8 cellular contexts compared by ENCODE assay signal in genomic region chr16:30775381-30776099, GRCh38. TPM values are rescaled to one million over a fixed set of nuclear protein-coding genes. Genes with fewer than 3 reads are reported as not detected.
DNase-seq lines count a peak whose midpoint lies in the region; ATAC-seq and TF ChIP-seq lines count a peak whose summit lies in the region.

No MANE protein-coding gene starts in this region.

- peak overlapping the region; percentile 94 to 97 (median 95) for H3K27ac Mint-ChIP-seq in nephron

- H3K27me3 Mint-ChIP-seq in nephron (ENCODE audit: low read depth): no peaks in the 10 kb centered on the region

- H3K27ac ChIP-seq in ACC112 (ENCODE audit: low read depth, low read length): peak overlapping the region; percentile 87
- peak overlapping the region; percentile 97 for H3K27ac ChIP-seq in HL-60 (replicated peaks)
- H3K27ac ChIP-seq in Peyer's patch: peak overlapping the region; percentile 67 to 87 (median 74)

- H3K4me3 ChIP-seq in ACC112 (ENCODE audit: low read depth, low read length) (peak overlapping the region; percentile 96), HL-60 (replicated peaks; ENCODE audit: insufficient read depth, low read length) (peak overlapping the region; percentile 51), Peyer's patch (peak overlapping the region; percentile 64 to 92 (median 70)), fibroblast of villous mesenchyme (ENCODE audit: low read depth, low read length) (peak overlapping the region; percentile 75)

- peaks cover 27% of the 10 kb centered on the region for H3K4me1 Mint-ChIP-seq in nephron

- H3K36me3 ChIP-seq in ACC112 (ENCODE audit: insufficient read depth, low read length) (no peaks in the 10 kb centered on the region; the same call in 1 of the 2 replicates), Peyer's patch (peaks cover 0 to 42% (median 0%) of the 10 kb centered on the region in 3 donors)

- peaks cover 30% of the 10 kb centered on the region for H3K36me3 Mint-ChIP-seq in nephron (ENCODE audit: low read depth)

- H3K4me3 Mint-ChIP-seq in nephron: peak overlapping the region; percentile 88 to 99 (median 99)

- no peaks in the 10 kb centered on the region for H3K9me3 ChIP-seq in Peyer's patch

- peaks cover 20% of the 10 kb centered on the region for H3K4me1 ChIP-seq in ACC112 (ENCODE audit: control insufficient read depth, insufficient read depth, low read length, unreplicated experiment)
- H3K4me1 ChIP-seq in Peyer's patch: peaks cover 0 to 20% (median 6%) of the 10 kb centered on the region in 4 donors

- DNase-seq in HL-60 (ENCODE audit: low read depth in 1 of 2, low spot score in 1 of 2): peak; percentile 86 to 89
- peak; percentile 49 to 86 (median 84) for DNase-seq in Peyer's patch
- peak; percentile 83 for DNase-seq in activated effector memory CD4-positive, alpha-beta T cell treated with anti-CD3 and anti-CD28 coated beads, Interleukin-2, amount 50 U/mL, for 16 hours
- peak; percentile 70 for DNase-seq in fibroblast of villous mesenchyme (ENCODE audit: low read depth)
- DNase-seq in stromal cell of bone marrow (ENCODE audit: low read depth): peak; percentile 76

- H2AFZ ChIP-seq in ACC112 (ENCODE audit: low read length, unreplicated experiment): peak overlapping the region; percentile 9

- peak; percentile 46 for ATAC-seq in GM18508 (IDR thresholded peaks at IDR 0.05; ENCODE audit: insufficient read depth, unreplicated experiment)

- H3K27me3 ChIP-seq in ACC112 (ENCODE audit: insufficient read depth, low read length) (no peaks in the 10 kb centered on the region), HL-60 (ENCODE audit: insufficient read depth, poor library complexity, severe bottlenecking) (no peaks in the 10 kb centered on the region), Peyer's patch (no peaks in the 10 kb centered on the region)

- no peaks in the 10 kb centered on the region for H3K9me3 Mint-ChIP-seq in nephron

- peak in 1 of 2 donors; percentile 39 for TF ChIP-seq POLR2A in Peyer's patch (IDR thresholded peaks at IDR 0.05)

- TF ChIP-seq CTCF in HL-60 (IDR thresholded peaks at IDR 0.05; ENCODE audit: insufficient read depth, low read length) (no peak), Peyer's patch (IDR thresholded peaks at IDR 0.05) (peak in 1 of 6 experiments; percentile 2), fibroblast of villous mesenchyme (IDR thresholded peaks at IDR 0.05; ENCODE audit: insufficient read depth, low read depth, low read length) (no peak), nephron (IDR thresholded peaks at IDR 0.05; ENCODE audit: unreplicated experiment in 3 of 3) (no peak)

- H3K79me2 ChIP-seq in ACC112 (ENCODE audit: control insufficient read depth, insufficient read depth, low read length, unreplicated experiment): peaks cover 2% of the 10 kb centered on the region

RNA-seq across cellular contexts. Expression of gene ZNF629, which starts 11.5 kb away (rescaled TPM):
- total RNA-seq in Peyer's patch: 10 to 100 TPM; 10.9 to 28.7 (median 19.0) TPM
- total RNA-seq in fibroblast of villous mesenchyme: 19.4 and 21.6 TPM in 2 replicates

RNA-seq across cellular contexts. Expression of gene RNF40, which starts 13.4 kb away (rescaled TPM):
- total RNA-seq in Peyer's patch (100 to 1,000 TPM in 1 of 4 donors, 10 to 100 TPM in 3; 45.0 to 115 (median 73.0) TPM), fibroblast of villous mesenchyme (68.9 and 88.9 TPM in 2 replicates)

RNA-seq across cellular contexts. Expression of gene CFAP119, which starts 13.7 kb away (rescaled TPM):
- total RNA-seq in Peyer's patch: 10 to 100 TPM in 1 of 4 donors, 1 to 10 TPM in 3; 2.9 to 17.3 (median 4.2) TPM
- 1.3 and 3.2 TPM in 2 replicates for total RNA-seq in fibroblast of villous mesenchyme

RNA-seq across cellular contexts. Expression of gene PHKG2, which starts 27.3 kb away (rescaled TPM):
- total RNA-seq in Peyer's patch (10 to 100 TPM; 38.9 to 94.1 (median 57.7) TPM), fibroblast of villous mesenchyme (22.2 and 26.3 TPM in 2 replicates)

Comparison
In these comparisons a context has a peak if more than half of its experiments do, and no peak if none do; other contexts are left out.
1. Peak in every context shown above with its lines: DNase-seq, ATAC-seq, H3K4me3 ChIP-seq and H3K27ac ChIP-seq.